ENCODE assay signal across 8 cellular contexts in genomic region chr2:181573140-181573736, GRCh38.
DNase-seq lines count a peak whose midpoint lies in the region; ATAC-seq and TF ChIP-seq lines count a peak whose summit lies in the region.

No MANE protein-coding gene starts in this region.

- H3K4me3 Mint-ChIP-seq in GM23338 = no peak overlapping the region

- no peak overlapping the region for H2AFZ ChIP-seq in GM23338
- no peak overlapping the region for H2AFZ ChIP-seq in OCI-LY3 (ENCODE audit: low read depth, low read length)

- no peaks in the 10 kb centered on the region for H3K9me3 Mint-ChIP-seq in GM23338

- H3K4me1 ChIP-seq in A673 (ENCODE audit: insufficient read depth, low read length, poor library complexity, severe bottlenecking) (peaks cover 13% of the 10 kb centered on the region), GM23338 (ENCODE audit: insufficient read depth) (peaks cover 5% of the 10 kb centered on the region; the same call in 1 of the 2 replicates), OCI-LY3 (ENCODE audit: low read length) (peaks cover 12% of the 10 kb centered on the region; the same call in 1 of the 2 replicates)

- H3K27ac ChIP-seq in A673 (ENCODE audit: low read depth, low read length, poor library complexity, severe bottlenecking) = no peak overlapping the region
- H3K27ac ChIP-seq in GM23338 (ENCODE audit: low read depth) = no peak overlapping the region
- no peak overlapping the region for H3K27ac ChIP-seq in OCI-LY3 (ENCODE audit: low read length)

- in situ Hi-C loops in GM13976 (cut with MboI; ENCODE audit: low sequenced_read_pairs, unreplicated experiment) = loop anchor here (10.0 to 25.0 kb wide), 2 partner anchors 142 to 486 kb away; no protein-coding TSS in a partner anchor

- H3K36me3 Mint-ChIP-seq in GM23338 (ENCODE audit: low read depth) = no peaks in the 10 kb centered on the region

- H3K36me3 ChIP-seq in A673 (ENCODE audit: insufficient read depth, low read length, poor library complexity, severe bottlenecking) (no peaks in the 10 kb centered on the region), GM23338 (ENCODE audit: insufficient read depth) (no peaks in the 10 kb centered on the region), OCI-LY3 (replicated peaks; ENCODE audit: low read depth, low read length) (no peaks in the 10 kb centered on the region)

- H3K79me2 ChIP-seq in GM23338 (replicated peaks; ENCODE audit: insufficient read depth) (no peaks in the 10 kb centered on the region), OCI-LY3 (ENCODE audit: low read length) (no peaks in the 10 kb centered on the region)

- H3K9ac ChIP-seq in OCI-LY3 (ENCODE audit: low read length) = no peak overlapping the region

- H3K27me3 Mint-ChIP-seq in GM23338 (ENCODE audit: insufficient read depth, low read depth, poor library complexity) = peaks cover 3% of the 10 kb centered on the region

- H3K27me3 ChIP-seq in A673 (replicated peaks; ENCODE audit: insufficient read depth, low read depth, low read length, poor library complexity) (no peaks in the 10 kb centered on the region), GM23338 (ENCODE audit: insufficient read depth) (no peaks in the 10 kb centered on the region), OCI-LY3 (ENCODE audit: low read depth, low read length) (0 out of 2 replicates have a peak, but pooled peaks cover 3% of the 10 kb centered on the region)

- CTCF ChIA-PET in A673 (lab: Charles Lee) = interaction anchor here (3.7 kb wide), 1 partner anchor 142 kb away, joined by 28 read pairs; no protein-coding TSS in a partner anchor

- H3K4me3 ChIP-seq in A673 (ENCODE audit: low read depth, low read length, poor library complexity, severe bottlenecking) (no peak overlapping the region), GM23338 (no peak overlapping the region), OCI-LY3 (ENCODE audit: low read length) (no peak overlapping the region), fibroblast of the aortic adventitia (ENCODE audit: low read depth, low read length) (no peak overlapping the region)

- no peaks in the 10 kb centered on the region for H3F3A ChIP-seq in GM23338 (replicated peaks; ENCODE audit: low read depth)

- no peak overlapping the region for H3K4me2 ChIP-seq in GM23338
- no peak overlapping the region for H3K4me2 ChIP-seq in OCI-LY3 (ENCODE audit: low read length)

- H3K9me3 ChIP-seq in A673 (ENCODE audit: low read depth, low read length, poor library complexity, severe bottlenecking) (no peaks in the 10 kb centered on the region), OCI-LY3 (ENCODE audit: insufficient read depth, low read length) (no peaks in the 10 kb centered on the region)

- peaks cover 4% of the 10 kb centered on the region for H3K4me1 Mint-ChIP-seq in GM23338

- POLR2A ChIA-PET in A673 (lab: Charles Lee; ENCODE audit: low non-redundant PET) = interaction anchor here (0.6 kb wide), 1 partner anchor 230 kb away, joined by 4 read pairs; no protein-coding TSS in a partner anchor

- DNase-seq in A673 (ENCODE audit: low spot score) (peak; percentile 53), GM23338 (ENCODE audit: low spot score) (peak; percentile 72), fibroblast of the aortic adventitia (ENCODE audit: low read depth) (peak; percentile 65), GM13976 (ENCODE audit: low spot score) (no peak), cortex of kidney (lab: John Stamatoyannopoulos, UW) (no peak), NCI-H2196 (lab: John Stamatoyannopoulos, UW; ENCODE audit: unreplicated experiment) (no peak)

- H4K20me1 ChIP-seq in GM23338 (replicated peaks; ENCODE audit: insufficient read depth) (no peaks in the 10 kb centered on the region), OCI-LY3 (ENCODE audit: insufficient read depth, low read length) (no peaks in the 10 kb centered on the region)

- no TSS peak for BruUV-seq in A673 (replicated peaks; lab: Mats Ljungman, UMichigan)

- H3K9me2 ChIP-seq in GM23338 (ENCODE audit: insufficient read depth) = no peaks in the 10 kb centered on the region

- intact Hi-C loops in A673 (cut with micrococcal nuclease; ENCODE audit: unreplicated experiment) = loop anchor here (2.0 to 10.0 kb wide), 6 partner anchors 112 to 1448 kb away; partner anchors contain the start of gene NEUROD1

- TF ChIP-seq CTCF in A673 (conservative IDR thresholded peaks at IDR 0.05; ENCODE audit: low read depth, low read length) (peak; percentile 67), GM23338 (conservative IDR thresholded peaks at IDR 0.05; ENCODE audit: low read depth in 2 of 2) (peak; percentile 71 to 84), OCI-LY3 (IDR thresholded peaks at IDR 0.05; ENCODE audit: low read depth, low read length) (peak; percentile 78), fibroblast of the aortic adventitia (IDR thresholded peaks at IDR 0.05; ENCODE audit: insufficient read depth, low read length) (peak; percentile 58), GM13976 (IDR thresholded peaks at IDR 0.05; ENCODE audit: borderline replicate concordance, control extremely low read depth, extremely low read depth, insufficient read depth, missing control alignments) (no peak)

- H3K27ac Mint-ChIP-seq in GM23338 = no peak overlapping the region

- no peak for ATAC-seq in GM23338
- ATAC-seq in GM19397 (IDR thresholded peaks at IDR 0.05; ENCODE audit: unreplicated experiment) = no peak

TF ChIP-seq in GM23338, 12 proteins besides CTCF, POLR2A, EP300 and RAD21 (continues in another document):
- TF ChIP-seq ZNF462 (CRISPR knock-in tag; IDR thresholded peaks at IDR 0.05) (no peak), JUNB (IDR thresholded peaks at IDR 0.05; ENCODE audit: unreplicated experiment) (no peak), ZNF331 (CRISPR knock-in tag; IDR thresholded peaks at IDR 0.05; ENCODE audit: low read depth) (no peak), ZNF114 (CRISPR knock-in tag; IDR thresholded peaks at IDR 0.05) (no peak), CREB1 (CRISPR knock-in tag; IDR thresholded peaks at IDR 0.05; ENCODE audit: low read depth) (no peak)

Comparison
In these comparisons a context has a peak if more than half of its experiments do, and no peak if none do; other contexts are left out.
1. DNase-seq: peak in A673 (single experiment), GM23338 (single experiment) and fibroblast of the aortic adventitia (single experiment); none in GM13976 (single experiment), cortex of kidney (single experiment) and NCI-H2196 (single experiment).